ENCODE assay signal across 27 cellular contexts in the genomic region with DNA sequence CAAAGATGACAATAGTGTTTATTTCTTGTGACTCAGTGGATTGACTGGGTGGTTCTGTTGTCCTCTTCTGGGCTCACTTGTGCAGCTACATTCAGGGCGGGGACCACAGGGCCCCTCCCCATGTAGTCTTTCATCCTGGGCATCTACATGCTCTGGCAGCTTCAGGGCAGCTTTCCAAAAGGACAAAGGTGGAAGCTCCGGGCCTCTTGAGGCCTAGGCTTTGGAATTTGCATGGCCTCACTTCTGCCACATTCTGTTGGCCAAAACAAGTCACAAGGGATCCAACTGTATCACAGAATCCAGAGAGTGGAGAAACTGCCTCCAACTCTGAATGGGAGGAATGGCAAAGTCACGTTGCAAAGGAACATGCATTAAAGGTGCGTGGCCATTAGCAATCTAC.
DNase-seq lines count a peak whose midpoint lies in the region; ATAC-seq, FAIRE-seq and TF ChIP-seq lines count a peak whose summit lies in the region.
"Had no signal": no experiment of that assay in that cellular context is flagged by ENCODE, and none has a peak within 500 bp of the region (broad histone marks: within the 10 kb centered on the region; RNA-seq: fewer than 3 reads in every experiment).

No MANE protein-coding gene starts in this region.

- no peak overlapping the region for H3K27ac ChIP-seq in endodermal cell (ENCODE audit: low read depth, low read length)
- H3K27ac ChIP-seq in stomach = no peak overlapping the region
- H3K27ac ChIP-seq: HL-60, KMS-11, RWPE1 had no signal

- no peak for TF ChIP-seq CTCF in Caco-2 (IDR thresholded peaks at IDR 0.05; ENCODE audit: insufficient read depth in 1 of 2, low read depth in 1 of 2, low read length in 1 of 2, severe bottlenecking in 1 of 2, unreplicated experiment in 1 of 2)
- TF ChIP-seq CTCF in endodermal cell (conservative IDR thresholded peaks at IDR 0.05) = no peak
- no peak for TF ChIP-seq CTCF in stomach (IDR thresholded peaks at IDR 0.05)

- no TSS peak for BruUV-seq in Caco-2 (replicated peaks; lab: Mats Ljungman, UMichigan)

- ATAC-seq in GM19452 (IDR thresholded peaks at IDR 0.05; ENCODE audit: unreplicated experiment) (no peak), GM19467 (IDR thresholded peaks at IDR 0.05; ENCODE audit: unreplicated experiment) (no peak)
- ATAC-seq: SK-N-SH treated with all-trans-retinoic acid at 6 μM for 48 hours had no signal

- no peaks in the 10 kb centered on the region for H3K36me3 ChIP-seq in Caco-2 (ENCODE audit: control insufficient read depth, insufficient read depth, low read length)
- H3K36me3 ChIP-seq in endodermal cell (ENCODE audit: control insufficient read depth, insufficient read depth, low read length) = no peaks in the 10 kb centered on the region
- no peaks in the 10 kb centered on the region for H3K36me3 ChIP-seq in stomach

- H3K9me3 Mint-ChIP-seq in Caco-2 (ENCODE audit: unreplicated experiment) = peaks cover 5% of the 10 kb centered on the region
- H3K9me3 Mint-ChIP-seq in endodermal cell = no peaks in the 10 kb centered on the region
- H3K9me3 Mint-ChIP-seq: CD14-positive monocyte had no signal

- H3K4me1 ChIP-seq in Caco-2 = peaks cover 61% of the 10 kb centered on the region
- peaks cover 10% of the 10 kb centered on the region for H3K4me1 ChIP-seq in endodermal cell (ENCODE audit: control insufficient read depth, insufficient read depth, low read length)
- H3K4me1 ChIP-seq in stomach = peaks cover 8 to 64% (median 27%) of the 10 kb centered on the region in 4 donors

- TF ChIP-seq POLR2A in stomach (IDR thresholded peaks at IDR 0.05) = no peak

- peak overlapping the region; percentile 65 for H3K27ac Mint-ChIP-seq in Caco-2 (ENCODE audit: unreplicated experiment)
- H3K27ac Mint-ChIP-seq in endodermal cell = peak overlapping the region; percentile 58
- H3K27ac Mint-ChIP-seq: B cell had no signal

- TF ChIP-seq EP300 in stomach (IDR thresholded peaks at IDR 0.05) = no peak

- no peak overlapping the region for H3K9ac ChIP-seq in endodermal cell (ENCODE audit: extremely low read depth, low read length, poor library complexity, severe bottlenecking)
- H3K9ac ChIP-seq: KMS-11 had no signal

- CTCF ChIA-PET in Caco-2 (lab: Charles Lee) = interaction anchor here (0.6 kb wide), 1 partner anchor 333 kb away, joined by 7 read pairs; no protein-coding TSS in a partner anchor

- peak in 1 of 2 experiments; percentile 17 for DNase-seq in Caco-2
- no peak for DNase-seq in endodermal cell
- DNase-seq in mucosa of gallbladder (ENCODE audit: low spot score) = peak; percentile 47
- peak; percentile 49 for DNase-seq in stomach
- DNase-seq in frontal cortex (ENCODE audit: low spot score in 2 of 2) = no peak
- DNase-seq: DMS153; GOT3; HCEC 1CT; IMR-90; MV-4-11; NCI-H1105 treated with DMSO at 0.1 percent for 48 hours; NCI-H2029 treated with DMSO at 0.1 percent for 48 hours; NCI-H2171; NCI-H524; NCI-H774; NK-92 treated with Interleukin-12 subunit alpha and Interleukin-12 subunit beta, amount 100 ng/mL, for 24 hours; SIG-M5 had no signal

- intact Hi-C loops in Caco-2 (cut with micrococcal nuclease; ENCODE audit: unreplicated experiment) (no loop called here), stomach (cut with DNase I; ENCODE audit: low total_unique reads) (no loop called here)

- POLR2A ChIA-PET in Caco-2 (lab: Charles Lee) = interaction anchor here (0.6 kb wide), 1 partner anchor 10 kb away, joined by 3 read pairs; no protein-coding TSS in a partner anchor

- WGBS in endodermal cell (ENCODE audit: insufficient coverage in 1 of 2, insufficient read length in 1 of 2), 2 experiments = 91 to 94% methylated on average over 3 to 4 of the region's 4 CpGs
- WGBS in stomach, 5 donors = 66 to 88% (median 79%) methylated on average over 4 of the region's 4 CpGs

- peaks cover 14% of the 10 kb centered on the region for H3K36me3 Mint-ChIP-seq in Caco-2 (ENCODE audit: insufficient read depth, unreplicated experiment)
- no peaks in the 10 kb centered on the region for H3K36me3 Mint-ChIP-seq in endodermal cell (ENCODE audit: low read depth)

- H3K9me3 ChIP-seq in Caco-2 (no peaks in the 10 kb centered on the region), endodermal cell (ENCODE audit: control insufficient read depth, low read length) (no peaks in the 10 kb centered on the region), stomach (no peaks in the 10 kb centered on the region)

- H3K4me3 ChIP-seq in Caco-2 (ENCODE audit: low read depth, low read length) (no peak overlapping the region; the same call in 1 of the 2 replicates), endodermal cell (ENCODE audit: low read length) (no peak overlapping the region), stomach (no peak overlapping the region)

- no peak for FAIRE-seq in frontal cortex (lab: Jason Lieb, UNC)
- FAIRE-seq: A204.1, GM12891 had no signal

- no peaks in the 10 kb centered on the region for H3K27me3 Mint-ChIP-seq in Caco-2 (ENCODE audit: insufficient read depth, unreplicated experiment)
- H3K27me3 Mint-ChIP-seq in endodermal cell (ENCODE audit: insufficient read depth) = no peaks in the 10 kb centered on the region

- H3K4me3 Mint-ChIP-seq in Caco-2 (ENCODE audit: unreplicated experiment) (peak overlapping the region; percentile 68), endodermal cell (peak overlapping the region; percentile 18)
- H3K4me3 Mint-ChIP-seq: B cell, CD14-positive monocyte had no signal

- H3K4me1 Mint-ChIP-seq in Caco-2 (ENCODE audit: low read depth, unreplicated experiment) (peaks cover 54% of the 10 kb centered on the region), endodermal cell (peaks cover 65% of the 10 kb centered on the region)

- H3K27me3 ChIP-seq in Caco-2 (replicated peaks; ENCODE audit: control insufficient read depth, insufficient read depth, low read length) (no peaks in the 10 kb centered on the region), endodermal cell (ENCODE audit: control insufficient read depth, insufficient read depth, low read length, poor library complexity, severe bottlenecking) (no peaks in the 10 kb centered on the region), stomach (no peaks in the 10 kb centered on the region)

Comparison
In these comparisons a context has a peak if more than half of its experiments do, and no peak if none do; other contexts are left out.
1. DNase-seq: peak in mucosa of gallbladder (single experiment) and stomach (single experiment); none in endodermal cell (single experiment) and frontal cortex (0 of 2).